8 cellular contexts compared by ENCODE assay signal in the genomic region with DNA sequence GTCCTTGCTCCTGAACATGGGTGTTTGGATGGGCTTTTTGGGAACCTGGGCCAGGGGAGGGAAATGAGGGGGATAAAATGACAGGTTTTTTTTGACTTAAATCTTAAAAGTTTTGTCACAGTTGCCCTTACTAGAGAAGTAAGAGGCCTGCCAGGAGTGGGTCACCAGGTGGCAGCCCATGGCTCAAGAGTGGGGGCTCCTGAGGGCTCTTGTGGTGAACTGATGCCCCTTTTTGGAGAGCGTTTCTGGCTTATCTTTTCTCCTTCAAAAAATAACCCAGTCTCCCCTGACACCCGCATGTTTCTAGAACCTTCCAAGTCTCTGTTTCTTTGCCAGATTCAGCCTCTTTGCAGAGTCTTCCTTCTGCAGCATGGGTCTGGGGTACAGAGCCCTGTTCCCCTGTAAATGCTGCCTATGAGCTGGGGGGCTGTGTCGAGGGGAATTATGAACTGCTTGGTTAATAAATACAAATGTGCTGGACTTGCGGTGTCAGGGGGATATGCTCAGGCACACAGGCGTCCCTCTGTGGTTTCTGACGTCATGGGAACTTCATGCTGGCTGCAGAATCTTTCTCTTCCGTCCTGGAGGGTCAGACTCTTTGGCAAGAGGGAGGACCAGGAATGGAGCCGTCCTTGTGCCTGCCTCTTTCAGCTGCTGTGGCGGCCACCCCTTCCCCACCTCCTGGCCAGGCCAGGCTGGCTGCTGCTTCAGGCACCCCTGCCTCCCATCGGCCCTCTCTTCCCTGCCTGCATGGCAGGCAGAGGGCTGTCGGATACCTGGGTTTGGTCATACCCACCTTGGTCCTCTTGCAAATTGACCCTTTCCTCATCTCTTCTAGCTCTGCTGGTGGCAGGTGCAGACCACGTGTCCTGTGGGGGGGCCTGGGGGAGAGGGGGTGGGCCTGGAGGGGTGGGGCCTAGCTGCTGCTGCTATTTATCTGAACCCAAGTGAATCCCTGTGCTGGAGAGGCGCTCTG. TPM values are rescaled to one million over a fixed set of nuclear protein-coding genes. Genes with fewer than 3 reads are reported as not detected.
DNase-seq lines count a peak whose midpoint lies in the region; ATAC-seq and TF ChIP-seq lines count a peak whose summit lies in the region.

No MANE protein-coding gene starts in this region.

- BruUV-seq in PC-9 (replicated peaks; lab: Mats Ljungman, UMichigan) = no TSS peak

- H2AFZ ChIP-seq in PC-9 = no peak overlapping the region

- H3K27me3 ChIP-seq in BJ (ENCODE audit: control insufficient read depth, insufficient read depth, low read length) (no peaks in the 10 kb centered on the region), PC-9 (ENCODE audit: insufficient read depth, low read depth) (no peaks in the 10 kb centered on the region)

- POLR2A ChIA-PET in BJ (lab: Charles Lee) (interaction anchor here (0.5 to 2.0 kb wide), 5 partner anchors 33 to 621 kb away, joined by 3 to 16 read pairs (median 9); no protein-coding TSS in a partner anchor), PC-9 (lab: Charles Lee; ENCODE audit: unreplicated experiment) (interaction anchor here (0.6 to 1.7 kb wide), 10 partner anchors 16 to 470 kb away, joined by 3 to 21 read pairs (median 6); no protein-coding TSS in a partner anchor)

- H3K4me2 ChIP-seq in PC-9 = peak overlapping the region; percentile 100

- H3K4me3 ChIP-seq in BJ (ENCODE audit: low read depth, low read length) (peak overlapping the region; percentile 52), PC-9 (peak overlapping the region; percentile 91)

- H3K79me2 ChIP-seq in PC-9 (ENCODE audit: low read depth) = peaks cover 19% of the 10 kb centered on the region

- peaks cover 56% of the 10 kb centered on the region for H3K4me1 ChIP-seq in PC-9 (replicated peaks; ENCODE audit: insufficient read depth)

- no peak for ATAC-seq in stimulated activated naive CD8-positive, alpha-beta T cell treated with anti-CD3 and anti-CD28 coated beads, Interleukin-15, Interleukin-2, amounts not matched to agents 100 U/mL and 50 U/mL, for 24 hours
- no peak for ATAC-seq in GM18517 (IDR thresholded peaks at IDR 0.05; ENCODE audit: unreplicated experiment)

- peak overlapping the region; percentile 100 for H3K27ac ChIP-seq in PC-9

- H4K20me1 ChIP-seq in PC-9 (ENCODE audit: insufficient read depth) = no peaks in the 10 kb centered on the region

- no peaks in the 10 kb centered on the region for H3K9me2 ChIP-seq in PC-9 (ENCODE audit: insufficient read depth)

- H3K36me3 ChIP-seq in BJ (ENCODE audit: control insufficient read depth, insufficient read depth, low read length) (peaks cover 17% of the 10 kb centered on the region), PC-9 (ENCODE audit: low read depth) (0 out of 2 replicates have a peak, but pooled peaks cover 5% of the 10 kb centered on the region)

- peaks cover 42% of the 10 kb centered on the region; the same call in 1 of the 2 replicates for H3F3A ChIP-seq in PC-9 (ENCODE audit: insufficient read depth, low read depth)

- TF ChIP-seq CTCF in BJ (IDR thresholded peaks at IDR 0.05; ENCODE audit: insufficient read depth, low read depth, low read length) = no peak
- TF ChIP-seq CTCF in PC-9 (conservative IDR thresholded peaks at IDR 0.05) = no peak

- intact Hi-C loops in PC-9 (cut with micrococcal nuclease; ENCODE audit: unreplicated experiment) = no loop called here

- peak; percentile 81 for DNase-seq in BJ (ENCODE audit: low read depth)
- DNase-seq in GM19238 (ENCODE audit: insufficient read length, low spot score) = peak; percentile 64
- DNase-seq in PC-9 = peak in 1 of 2 experiments; percentile 38
- DNase-seq in cerebellar cortex (ENCODE audit: low spot score) = peak; percentile 54
- DNase-seq in kidney tubule cell (ENCODE audit: low spot score) = peak; percentile 96
- DNase-seq in stimulated activated naive CD8-positive, alpha-beta T cell treated with anti-CD3 and anti-CD28 coated beads, Interleukin-15, Interleukin-2, amounts not matched to agents 100 U/mL and 50 U/mL, for 24 hours = peak; percentile 48
- DNase-seq in NCI-H2196 (lab: John Stamatoyannopoulos, UW; ENCODE audit: unreplicated experiment) = no peak

- CTCF ChIA-PET in BJ (lab: Yijun Ruan, JAX) (interaction anchor here (0.6 to 16.9 kb wide), 17 partner anchors 10 to 496 kb away, joined by 3 to 335 read pairs (median 5); a partner anchor contains a TSS), PC-9 (lab: Charles Lee) (interaction anchor here (0.6 to 2.4 kb wide), 9 partner anchors 10 to 483 kb away, joined by 3 to 36 read pairs (median 10); no protein-coding TSS in a partner anchor)

- H3K9me3 ChIP-seq in PC-9 (ENCODE audit: insufficient read depth, low read depth) = no peaks in the 10 kb centered on the region

RNA-seq across cellular contexts. Expression of a gene that starts 30.1 kb away (rescaled TPM):
- polyA plus RNA-seq in BJ (2011; rRNA removed) = 171 and 251 TPM in 2 replicates
- 95.6 and 169 TPM in 2 replicates for polyA minus RNA-seq in BJ (2011; rRNA and poly(A)+ RNA removed)
- total RNA-seq in PC-9 (2021) = 182 and 197 TPM in 2 replicates

RNA-seq across cellular contexts. Expression of a gene that starts 30.8 kb away (rescaled TPM):
- polyA plus RNA-seq in BJ (2011; rRNA removed) = 29.3 and 61.2 TPM in 2 replicates
- 33.2 and 37.6 TPM in 2 replicates for polyA minus RNA-seq in BJ (2011; rRNA and poly(A)+ RNA removed)
- 40.3 and 60.0 TPM in 2 replicates for total RNA-seq in PC-9 (2021)

RNA-seq across cellular contexts. Expression of a gene that starts 36.7 kb away (rescaled TPM):
- polyA plus RNA-seq in BJ (2011; rRNA removed) = 7.3 and 8.7 TPM in 2 replicates
- polyA minus RNA-seq in BJ (2011; rRNA and poly(A)+ RNA removed) = 8.4 and 12.2 TPM in 2 replicates
- total RNA-seq in PC-9 (2021) = 35.5 and 37.3 TPM in 2 replicates
